ENCODE assay signal across 8 cellular contexts in the genomic region with DNA sequence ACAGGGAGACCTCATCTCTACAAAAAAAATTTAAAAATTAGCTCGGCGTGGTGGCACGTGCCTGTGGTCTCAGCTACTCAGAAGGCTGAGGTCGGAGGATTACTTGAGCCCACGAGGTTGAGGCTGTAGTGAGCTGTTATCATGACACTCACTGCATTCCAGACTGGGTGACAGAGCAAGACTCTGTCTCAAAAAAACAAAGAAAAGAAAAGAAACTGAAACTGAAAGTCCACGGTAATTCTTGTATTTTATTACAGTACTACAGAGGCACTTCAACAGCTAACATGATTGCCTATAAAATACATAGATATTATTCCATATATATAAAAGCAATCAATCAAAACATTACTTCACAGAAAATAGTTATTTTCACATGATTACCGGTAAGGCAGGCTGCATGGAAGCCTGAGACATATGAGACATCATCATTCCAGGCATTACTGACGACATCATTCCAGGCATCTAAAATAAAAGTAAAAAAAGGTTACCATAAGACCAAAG. TPM values are rescaled to one million over a fixed set of nuclear protein-coding genes. Genes with fewer than 3 reads are reported as not detected.
DNase-seq lines count a peak whose midpoint lies in the region; ATAC-seq and TF ChIP-seq lines count a peak whose summit lies in the region.

No MANE protein-coding gene starts in this region.

- H3K4me3 ChIP-seq in GM12865 (ENCODE audit: low read depth, low read length) = peak overlapping the region; percentile 13; the same call in 1 of the 2 replicates
- H3K4me3 ChIP-seq in effector memory CD4-positive, alpha-beta T cell (ENCODE audit: insufficient read depth, low read depth, low read length, poor library complexity, severe bottlenecking) = peak overlapping the region; percentile 38

- H3K4me1 ChIP-seq in effector memory CD4-positive, alpha-beta T cell (ENCODE audit: control insufficient read depth, insufficient read depth, low read length, poor library complexity, severe bottlenecking) = peaks cover 4% of the 10 kb centered on the region

- H3K27me3 ChIP-seq in effector memory CD4-positive, alpha-beta T cell (replicated peaks; ENCODE audit: control insufficient read depth, insufficient read depth, low read length, poor library complexity, severe bottlenecking) = no peaks in the 10 kb centered on the region

- H3K4me1 Mint-ChIP-seq in T-helper 17 cell = peaks cover 18% of the 10 kb centered on the region

- peak overlapping the region; percentile 83 for H3K4me3 Mint-ChIP-seq in T-helper 17 cell

- no peaks in the 10 kb centered on the region for H3K27me3 Mint-ChIP-seq in T-helper 17 cell

- peak overlapping the region; percentile 92 for H3K27ac Mint-ChIP-seq in T-helper 17 cell

- H3K36me3 ChIP-seq in effector memory CD4-positive, alpha-beta T cell (ENCODE audit: control insufficient read depth, insufficient read depth, low read length) = no peaks in the 10 kb centered on the region

- DNase-seq in GM12865 (ENCODE audit: low read depth) = peak; percentile 17
- no peak for DNase-seq in T-helper 17 cell
- peak in 1 of 3 donors; percentile 3 for DNase-seq in effector memory CD4-positive, alpha-beta T cell
- DNase-seq in pons (ENCODE audit: low spot score) = peak; percentile 31
- no peak for DNase-seq in NCI-H1436 (lab: John Stamatoyannopoulos, UW)
- DNase-seq in DMS79 (lab: John Stamatoyannopoulos, UW) = no peak
- DNase-seq in activated gamma-delta T cell (lab: John Stamatoyannopoulos, UW) = no peak

- ATAC-seq in HG02678 (IDR thresholded peaks at IDR 0.05; ENCODE audit: unreplicated experiment) (peak; percentile 72), T-helper 17 cell (peak; percentile 73)

- H3K27ac ChIP-seq in effector memory CD4-positive, alpha-beta T cell (ENCODE audit: insufficient read depth, low read length, poor library complexity, severe bottlenecking) = no peak overlapping the region

- H3K9me3 ChIP-seq in T-helper 17 cell (ENCODE audit: control insufficient read depth, low read length, poor library complexity, severe bottlenecking) = no peaks in the 10 kb centered on the region
- H3K9me3 ChIP-seq in effector memory CD4-positive, alpha-beta T cell (ENCODE audit: control insufficient read depth, low read length) = no peaks in the 10 kb centered on the region

- TF ChIP-seq CTCF in GM12865 (IDR thresholded peaks at IDR 0.05; ENCODE audit: insufficient read depth, low read depth, low read length, missing control alignments) = no peak

- H3K36me3 Mint-ChIP-seq in T-helper 17 cell (ENCODE audit: low read depth) = no peaks in the 10 kb centered on the region

RNA-seq across cellular contexts. Expression of a gene that starts 23.1 kb away (rescaled TPM):
- 100 to 1,000 TPM; 117 to 133 TPM for total RNA-seq in T-helper 17 cell

RNA-seq across cellular contexts. Expression of a gene that starts 24.2 kb away (rescaled TPM):
- 10 to 100 TPM; 14.3 to 17.9 TPM for total RNA-seq in T-helper 17 cell

Comparison
In these comparisons a context has a peak if more than half of its experiments do, and no peak if none do; other contexts are left out.
1. DNase-seq: peak in GM12865 (single experiment) and pons (single experiment); none in T-helper 17 cell (0 of 3), NCI-H1436 (single experiment), DMS79 (single experiment) and activated gamma-delta T cell (single experiment).